ENCODE assay signal across 18 cellular contexts in genomic region chr17:41654908-41655607, GRCh38. TPM values are rescaled to one million over a fixed set of nuclear protein-coding genes. Genes with fewer than 3 reads are reported as not detected.
DNase-seq lines count a peak whose midpoint lies in the region; ATAC-seq, FAIRE-seq and TF ChIP-seq lines count a peak whose summit lies in the region.
"Had no signal": no experiment of that assay in that cellular context is flagged by ENCODE, and none has a peak within 500 bp of the region (broad histone marks: within the 10 kb centered on the region; RNA-seq: fewer than 3 reads in every experiment).

No MANE protein-coding gene starts in this region.

- H3K4me1 ChIP-seq in H9 (ENCODE audit: insufficient read depth, low read length) (no peaks in the 10 kb centered on the region), body of pancreas (peaks cover 32% of the 10 kb centered on the region), left lung (peaks cover 0 to 12% of the 10 kb centered on the region in 2 donors), small intestine (ENCODE audit: control insufficient read depth in 2 of 2, insufficient read depth in 1 of 2, low read depth in 1 of 2, low read length in 1 of 2) (peaks cover 3 to 25% of the 10 kb centered on the region in 2 donors)
- H3K4me1 ChIP-seq: SJSA1 had no signal

- peaks cover 3% of the 10 kb centered on the region for H3K27me3 Mint-ChIP-seq in H9 (ENCODE audit: low read depth)
- H3K27me3 Mint-ChIP-seq in natural killer cell (ENCODE audit: low read depth in 2 of 2) = no peaks in the 10 kb centered on the region
- H3K27me3 Mint-ChIP-seq: stimulated activated naive CD8-positive, alpha-beta T cell treated with anti-CD3 and anti-CD28 coated beads, Interleukin-15, Interleukin-2, amounts not matched to agents 100 ng/mL and 50 ng/mL, for 24 hours had no signal

- no peak overlapping the region for H4K8ac ChIP-seq in H9 (replicated peaks; ENCODE audit: insufficient read length, low read depth, low read length)

- no peaks in the 10 kb centered on the region for H3K9me3 Mint-ChIP-seq in H9
- H3K9me3 Mint-ChIP-seq in natural killer cell = no peaks in the 10 kb centered on the region
- H3K9me3 Mint-ChIP-seq: activated T-helper 2 cell treated with anti-CD3 and anti-CD28 coated beads, Interferon-gamma antibody, Interleukin-2, Interleukin-4, amounts not matched to agents 10 μg/mL and 5 μg/mL and 100 μg/mL, durations not matched to agents 14 hours and 24 hours and 36 hours; stimulated activated naive CD8-positive, alpha-beta T cell treated with anti-CD3 and anti-CD28 coated beads, Interleukin-15, Interleukin-2, amounts not matched to agents 100 ng/mL and 50 ng/mL, for 24 hours had no signal

- no peak overlapping the region for H2AK5ac ChIP-seq in H9 (ENCODE audit: insufficient read length, low read length)

- H2BK20ac ChIP-seq in H9 (ENCODE audit: low read depth, low read length, poor library complexity, severe bottlenecking) = no peak overlapping the region

- no peak overlapping the region for H4K5ac ChIP-seq in H9 (ENCODE audit: insufficient read length, low read depth, low read length)

- no peak overlapping the region for H3K4me3 ChIP-seq in body of pancreas
- no peak overlapping the region for H3K4me3 ChIP-seq in left lung
- no peak overlapping the region for H3K4me3 ChIP-seq in small intestine (ENCODE audit: low read depth in 1 of 2, low read length in 2 of 2)
- H3K4me3 ChIP-seq: GM23248, mucosa of descending colon, SJSA1 had no signal

- no peaks in the 10 kb centered on the region for H3K27me3 ChIP-seq in H9 (ENCODE audit: insufficient read depth, low read length)
- no peaks in the 10 kb centered on the region for H3K27me3 ChIP-seq in body of pancreas
- H3K27me3 ChIP-seq in left lung = no peaks in the 10 kb centered on the region
- no peaks in the 10 kb centered on the region for H3K27me3 ChIP-seq in small intestine (ENCODE audit: control insufficient read depth in 2 of 2, insufficient read depth in 2 of 2, low read length in 2 of 2)
- H3K27me3 ChIP-seq: SJSA1 had no signal

- H3K23me2 ChIP-seq in H9 (ENCODE audit: insufficient read length, low read depth, low read length, poor library complexity, severe bottlenecking) = no peaks in the 10 kb centered on the region

- H3K9me3 ChIP-seq in H9 (ENCODE audit: control insufficient read depth, low read depth, low read length) (no peaks in the 10 kb centered on the region), body of pancreas (no peaks in the 10 kb centered on the region), left lung (no peaks in the 10 kb centered on the region), small intestine (ENCODE audit: control insufficient read depth, low read depth) (no peaks in the 10 kb centered on the region)
- H3K9me3 ChIP-seq: mucosa of descending colon, SJSA1 had no signal

- peak overlapping the region; percentile 79 for H3K14ac ChIP-seq in H9 (ENCODE audit: insufficient read depth, low read length)

- peak overlapping the region; percentile 37 for H2BK12ac ChIP-seq in H9 (ENCODE audit: insufficient read length, low read depth, low read length)

- peaks cover 9 to 16% of the 10 kb centered on the region in 2 experiments for H3K4me1 Mint-ChIP-seq in H9
- H3K4me1 Mint-ChIP-seq in natural killer cell = no peaks in the 10 kb centered on the region

- no peaks in the 10 kb centered on the region for H4K20me1 ChIP-seq in H9 (ENCODE audit: control insufficient read depth, insufficient read depth, insufficient read length)

- FAIRE-seq in small intestine (lab: Jason Lieb, UNC) = no peak

- H3K79me2 ChIP-seq in H9 (ENCODE audit: insufficient read depth, low read length) = no peaks in the 10 kb centered on the region

- H2AFZ ChIP-seq in H9 (ENCODE audit: low read length) = no peak overlapping the region
- H2AFZ ChIP-seq: GM23248 had no signal

- ATAC-seq in body of pancreas = no peak
- ATAC-seq in left lung = peak; percentile 0
- ATAC-seq in HG03108 (IDR thresholded peaks at IDR 0.05; ENCODE audit: unreplicated experiment) = no peak
- ATAC-seq in natural killer cell = no peak

- intact Hi-C loops in body of pancreas (cut with DNase I) = loop anchor here (5.0 kb wide), 1 partner anchor 743 kb away; no protein-coding TSS in a partner anchor
- intact Hi-C loops in left lung (cut with DNase I) = loop anchor here in 1 of 2 donors (5.0 kb wide), 1 partner anchor 103 kb away; no protein-coding TSS in a partner anchor
- intact Hi-C loops in natural killer cell (cut with micrococcal nuclease) = no loop called here

- no CpG with 5 or more reads among the region's 17 CpGs for WGBS in H9 (ENCODE audit: extremely low coverage, insufficient read length, low lambda C conversion rate)
- WGBS in body of pancreas, 2 donors = 58 to 68% methylated on average over 12 to 13 of the region's 17 CpGs
- 42 to 74% (median 56%) methylated on average over 17 of the region's 17 CpGs for WGBS in small intestine, 3 donors

- no peak overlapping the region for H3K27ac ChIP-seq in H9 (ENCODE audit: insufficient read length, low read depth, low read length)
- peak overlapping the region in 3 of 4 donors; percentile 10 to 69 (median 60) for H3K27ac ChIP-seq in body of pancreas
- peak overlapping the region; percentile 76 to 85 for H3K27ac ChIP-seq in left lung
- H3K27ac ChIP-seq in small intestine (ENCODE audit: low read depth in 1 of 2, low read length in 1 of 2) = peak overlapping the region; percentile 90 to 94
- H3K27ac ChIP-seq: GM23248, SJSA1 had no signal

- H3K4ac ChIP-seq in H9 (ENCODE audit: low read depth, low read length) = no peak overlapping the region

- H3K4me3 Mint-ChIP-seq in H9 (no peak overlapping the region), natural killer cell (no peak overlapping the region)
- H3K4me3 Mint-ChIP-seq: stimulated activated naive CD8-positive, alpha-beta T cell treated with anti-CD3 and anti-CD28 coated beads, Interleukin-15, Interleukin-2, amounts not matched to agents 100 ng/mL and 50 ng/mL, for 24 hours had no signal

- H2BK120ac ChIP-seq in H9 (ENCODE audit: low read depth, low read length, poor library complexity, severe bottlenecking) = no peak overlapping the region

- TF ChIP-seq CTCF in H9 (conservative IDR thresholded peaks at IDR 0.05) (no peak), body of pancreas (IDR thresholded peaks at IDR 0.05) (no peak), left lung (IDR thresholded peaks at IDR 0.05) (no peak), natural killer cell (IDR thresholded peaks at IDR 0.05) (no peak)

- DNase-seq in H9 (no peak), body of pancreas (no peak), left lung (no peak), small intestine (no peak), iPS-NIHi7 (ENCODE audit: extremely low spot score) (no peak), natural killer cell (no peak), KG1 (lab: John Stamatoyannopoulos, UW) (no peak)
- DNase-seq: activated CD4-positive, alpha-beta T cell treated with anti-CD3 and anti-CD28 coated beads, Interleukin-2, amount 50 U/mL, for 48 hours; dermis blood vessel endothelial cell; GM23248; Kasumi-1; NCI-H187; NCI-H748 treated with DMSO at 0.1 percent for 48 hours had no signal

- H3K23ac ChIP-seq in H9 (ENCODE audit: insufficient read length, low read depth, low read length) = no peak overlapping the region

- no peak overlapping the region for H2BK15ac ChIP-seq in H9 (ENCODE audit: low read depth, low read length)

- H4K91ac ChIP-seq in H9 (ENCODE audit: insufficient read length, low read depth, low read length) = no peak overlapping the region

- no peak overlapping the region for H3T11ph ChIP-seq in H9 (ENCODE audit: low read length)

- H3K79me1 ChIP-seq in H9 (ENCODE audit: insufficient read depth, low read depth, low read length, poor library complexity, severe bottlenecking) = no peaks in the 10 kb centered on the region

- H3K36me3 ChIP-seq in body of pancreas (replicated peaks in 1 of 2; ENCODE audit: insufficient read depth in 1 of 2, low read depth in 2 of 2) (no peaks in the 10 kb centered on the region), left lung (no peaks in the 10 kb centered on the region), small intestine (ENCODE audit: control insufficient read depth in 2 of 2, insufficient read depth in 2 of 2, low read length in 2 of 2) (no peaks in the 10 kb centered on the region)
- H3K36me3 ChIP-seq: SJSA1 had no signal

- H3K36me3 Mint-ChIP-seq in H9 (ENCODE audit: insufficient read depth in 1 of 3, low read depth in 3 of 3) (no peaks in the 10 kb centered on the region; a peak in 1 of 7 replicates), natural killer cell (no peaks in the 10 kb centered on the region)

- no peak for TF ChIP-seq POLR2A in body of pancreas (IDR thresholded peaks at IDR 0.05)

- H3K18ac ChIP-seq in H9 (ENCODE audit: insufficient read length, low read depth, low read length) = peak overlapping the region; percentile 82

- H3K9ac ChIP-seq in H9 (ENCODE audit: extremely low read depth, insufficient read length, low read length) = no peak overlapping the region
- H3K9ac ChIP-seq: GM23248 had no signal

- no peak overlapping the region for H2BK5ac ChIP-seq in H9 (ENCODE audit: insufficient read length, low read length)

- H3K27ac Mint-ChIP-seq in H9 (peak overlapping the region in 2 of 3 experiments; percentile 44 to 75; a peak in 2 of 7 replicates), natural killer cell (no peak overlapping the region)
- H3K27ac Mint-ChIP-seq: activated T-helper 2 cell treated with anti-CD3 and anti-CD28 coated beads, Interferon-gamma antibody, Interleukin-2, Interleukin-4, amounts not matched to agents 10 μg/mL and 5 μg/mL and 100 μg/mL, durations not matched to agents 14 hours and 24 hours and 36 hours; stimulated activated naive CD8-positive, alpha-beta T cell treated with anti-CD3 and anti-CD28 coated beads, Interleukin-15, Interleukin-2, amounts not matched to agents 100 ng/mL and 50 ng/mL, for 24 hours had no signal

- H3K4me2 ChIP-seq in H9 (ENCODE audit: insufficient read depth, insufficient read length, low read length) = no peak overlapping the region

- no peak overlapping the region for H3K56ac ChIP-seq in H9 (ENCODE audit: insufficient read length, low read depth, low read length)

RNA-seq across cellular contexts. Expression of gene KRT17, which starts 30.7 kb away (rescaled TPM):
- total RNA-seq in H9 (2021) (1.1 and 1.5 TPM in 2 replicates), body of pancreas (1 to 10 TPM; 4.4 to 5.9 TPM), left lung (10 to 100 TPM; 14.2 to 85.6 TPM), natural killer cell (not detected)
- polyA plus RNA-seq in small intestine = 1 to 10 TPM in 2 of 3 donors, not detected in 1; 1.8 to 2.4 TPM
- total RNA-seq: activated T-helper 2 cell treated with anti-CD3 and anti-CD28 coated beads, Interferon-gamma antibody, Interleukin-2, Interleukin-4, amounts not matched to agents 10 μg/mL and 5 μg/mL and 100 μg/mL, durations not matched to agents 14 hours and 24 hours and 36 hours had no signal

RNA-seq across cellular contexts. Expression of gene EIF1, which starts 33.6 kb away (rescaled TPM):
- 651 and 652 TPM in 2 replicates for total RNA-seq in H9 (2021)
- total RNA-seq in body of pancreas = 100 to 1,000 TPM in 1 of 2 donors, 10 to 100 TPM in 1; 99.5 to 120 TPM
- 100 to 1,000 TPM; 728 to 773 TPM for total RNA-seq in left lung
- polyA plus RNA-seq in small intestine = 100 to 1,000 TPM; 328 to 703 (median 533) TPM
- 1,000 to 10,000 TPM; 2,034 to 2,368 (median 2,279) TPM for total RNA-seq in natural killer cell

RNA-seq across cellular contexts. Expression of gene KRT16, which starts 42.5 kb away (rescaled TPM):
- not detected in 2 replicates for total RNA-seq in H9 (2021)
- 1 to 10 TPM; 1.6 to 4.2 TPM for total RNA-seq in body of pancreas
- total RNA-seq in left lung = 1 to 10 TPM in 1 of 2 donors, under 1 TPM in 1; 0.65 to 1.0 TPM
- polyA plus RNA-seq in small intestine = under 1 TPM in 1 of 3 donors, not detected in 2; 0.25 TPM
- not detected for total RNA-seq in natural killer cell
- total RNA-seq: activated T-helper 2 cell treated with anti-CD3 and anti-CD28 coated beads, Interferon-gamma antibody, Interleukin-2, Interleukin-4, amounts not matched to agents 10 μg/mL and 5 μg/mL and 100 μg/mL, durations not matched to agents 14 hours and 24 hours and 36 hours; mucosa of descending colon had no signal

RNA-seq across cellular contexts. Expression of gene GAST, which starts 57.1 kb away (rescaled TPM):
- total RNA-seq in H9 (2021) = not detected in 2 replicates
- total RNA-seq in body of pancreas = not detected
- total RNA-seq in left lung = not detected
- 1 to 10 TPM in 1 of 3 donors, not detected in 2; 1.9 TPM for polyA plus RNA-seq in small intestine
- not detected for total RNA-seq in natural killer cell
- total RNA-seq: activated T-helper 2 cell treated with anti-CD3 and anti-CD28 coated beads, Interferon-gamma antibody, Interleukin-2, Interleukin-4, amounts not matched to agents 10 μg/mL and 5 μg/mL and 100 μg/mL, durations not matched to agents 14 hours and 24 hours and 36 hours; dermis blood vessel endothelial cell; GM23248; mucosa of descending colon; SJSA1 had no signal
- polyA plus RNA-seq: GM23248 had no signal

Comparison
In these comparisons a context has a peak if more than half of its experiments do, and no peak if none do; other contexts are left out.
1. H3K27ac Mint-ChIP-seq: peak in H9 (2 of 3); none in natural killer cell (0 of 2).